Comparison of ENCODE assay signal across 16 cellular contexts in the genomic region with DNA sequence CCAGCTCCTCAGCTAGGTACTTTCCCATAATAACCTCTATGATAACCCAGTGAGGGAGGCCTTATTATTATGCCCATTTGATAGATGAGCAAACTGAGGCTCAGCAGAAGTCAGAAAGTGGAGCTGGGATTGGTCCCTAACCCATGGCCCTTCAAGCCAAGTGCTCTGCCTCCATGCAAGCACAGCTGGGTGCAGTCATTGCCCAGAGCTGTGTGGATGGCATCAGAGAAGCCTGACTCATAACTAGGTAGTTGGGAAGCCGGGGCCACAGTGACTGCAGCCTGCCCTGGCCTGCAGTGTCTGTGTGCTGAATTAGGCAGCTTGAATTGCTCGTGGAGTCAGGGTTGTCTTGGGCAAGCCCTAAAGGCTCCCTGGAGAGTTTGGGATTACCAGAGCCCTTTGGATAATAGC.
DNase-seq lines count a peak whose midpoint lies in the region; ATAC-seq and TF ChIP-seq lines count a peak whose summit lies in the region.
"Had no signal": no experiment of that assay in that cellular context is flagged by ENCODE, and none has a peak within 500 bp of the region (broad histone marks: within the 10 kb centered on the region; RNA-seq: fewer than 3 reads in every experiment).

No MANE protein-coding gene starts in this region.

- peak; percentile 80 for ATAC-seq in activated T-helper 17 cell treated with anti-CD3 and anti-CD28 coated beads, Interleukin-2, amount 50 U/mL, for 72 hours (replicated peaks)
- ATAC-seq in HG03175 (IDR thresholded peaks at IDR 0.05; ENCODE audit: unreplicated experiment) (no peak), mucosa of descending colon (no peak)
- ATAC-seq: gastroesophageal sphincter had no signal

- H3K9me3 ChIP-seq in A673 (ENCODE audit: low read depth, low read length, poor library complexity, severe bottlenecking), result no peaks in the 10 kb centered on the region
- no peaks in the 10 kb centered on the region for H3K9me3 ChIP-seq in tibial artery
- H3K9me3 ChIP-seq in mucosa of descending colon, result no peaks in the 10 kb centered on the region
- H3K9me3 ChIP-seq: gastroesophageal sphincter had no signal

- peak overlapping the region; percentile 75 for H3K27ac Mint-ChIP-seq in activated T-helper 17 cell treated with anti-CD3 and anti-CD28 coated beads, Interleukin-2, amount 50 U/mL, for 72 hours
- peak overlapping the region; percentile 87 for H3K27ac Mint-ChIP-seq in mesothelial cell of epicardium
- H3K27ac Mint-ChIP-seq: immature natural killer cell had no signal

- peak; percentile 68 for DNase-seq in A673 (ENCODE audit: low spot score)
- DNase-seq in HPDE6-E6E7 (ENCODE audit: extremely low spot score), result peak; percentile 83
- no peak for DNase-seq in mesothelial cell of epicardium (ENCODE audit: low spot score in 2 of 2, unreplicated experiment in 2 of 2)
- DNase-seq in tibial artery, result no peak
- DNase-seq in GM19238 (ENCODE audit: insufficient read length, low spot score), result no peak
- no peak for DNase-seq in mucosa of descending colon
- DNase-seq: central memory CD4-positive, alpha-beta T cell; GF-D8; immature natural killer cell; KBM-7; NCI-H146; NCI-H446; PC-9 had no signal

- H3K27ac ChIP-seq in A673 (ENCODE audit: low read depth, low read length, poor library complexity, severe bottlenecking) (no peak overlapping the region), tibial artery (no peak overlapping the region)
- H3K27ac ChIP-seq: PC-9 had no signal

- H3K36me3 ChIP-seq in A673 (ENCODE audit: insufficient read depth, low read length, poor library complexity, severe bottlenecking) (no peaks in the 10 kb centered on the region), tibial artery (no peaks in the 10 kb centered on the region), mucosa of descending colon (ENCODE audit: low read depth) (no peaks in the 10 kb centered on the region)
- H3K36me3 ChIP-seq: gastroesophageal sphincter had no signal

- peaks cover 5% of the 10 kb centered on the region for H3K4me1 Mint-ChIP-seq in activated T-helper 17 cell treated with anti-CD3 and anti-CD28 coated beads, Interleukin-2, amount 50 U/mL, for 72 hours
- H3K4me1 Mint-ChIP-seq in mesothelial cell of epicardium, result peaks cover 55% of the 10 kb centered on the region
- H3K4me1 Mint-ChIP-seq: immature natural killer cell had no signal

- no peaks in the 10 kb centered on the region for H3K27me3 ChIP-seq in A673 (replicated peaks; ENCODE audit: insufficient read depth, low read depth, low read length, poor library complexity)
- H3K27me3 ChIP-seq in tibial artery, result peaks cover 0 to 2% of the 10 kb centered on the region in 2 donors

- H3K9me3 Mint-ChIP-seq in activated T-helper 17 cell treated with anti-CD3 and anti-CD28 coated beads, Interleukin-2, amount 50 U/mL, for 72 hours, result no peaks in the 10 kb centered on the region
- no peaks in the 10 kb centered on the region for H3K9me3 Mint-ChIP-seq in mesothelial cell of epicardium
- H3K9me3 Mint-ChIP-seq: immature natural killer cell had no signal

- POLR2A ChIA-PET in A673 (lab: Charles Lee; ENCODE audit: low non-redundant PET), result no interaction called here

- no peak overlapping the region for H3K4me3 Mint-ChIP-seq in activated T-helper 17 cell treated with anti-CD3 and anti-CD28 coated beads, Interleukin-2, amount 50 U/mL, for 72 hours
- no peak overlapping the region for H3K4me3 Mint-ChIP-seq in mesothelial cell of epicardium
- H3K4me3 Mint-ChIP-seq: immature natural killer cell had no signal

- no peak overlapping the region for H3K4me3 ChIP-seq in A673 (ENCODE audit: low read depth, low read length, poor library complexity, severe bottlenecking)
- H3K4me3 ChIP-seq in tibial artery, result no peak overlapping the region
- no peak overlapping the region for H3K4me3 ChIP-seq in mucosa of descending colon
- H3K4me3 ChIP-seq: gastroesophageal sphincter, PC-9 had no signal

- CTCF ChIA-PET in A673 (lab: Charles Lee), result no interaction called here

- no peaks in the 10 kb centered on the region for H3K36me3 Mint-ChIP-seq in activated T-helper 17 cell treated with anti-CD3 and anti-CD28 coated beads, Interleukin-2, amount 50 U/mL, for 72 hours (ENCODE audit: low read depth)
- H3K36me3 Mint-ChIP-seq in mesothelial cell of epicardium, result no peaks in the 10 kb centered on the region
- H3K36me3 Mint-ChIP-seq: immature natural killer cell had no signal

- H3K4me1 ChIP-seq in A673 (ENCODE audit: insufficient read depth, low read length, poor library complexity, severe bottlenecking), result peaks cover 11% of the 10 kb centered on the region
- peaks cover 0 to 8% (median 0%) of the 10 kb centered on the region in 4 donors for H3K4me1 ChIP-seq in tibial artery
- no peaks in the 10 kb centered on the region for H3K4me1 ChIP-seq in mucosa of descending colon (ENCODE audit: low read depth)
- H3K4me1 ChIP-seq: gastroesophageal sphincter had no signal

- H3K27me3 Mint-ChIP-seq in activated T-helper 17 cell treated with anti-CD3 and anti-CD28 coated beads, Interleukin-2, amount 50 U/mL, for 72 hours, result no peaks in the 10 kb centered on the region
- H3K27me3 Mint-ChIP-seq in mesothelial cell of epicardium (ENCODE audit: low read depth), result no peaks in the 10 kb centered on the region

- no TSS peak for BruUV-seq in A673 (replicated peaks; lab: Mats Ljungman, UMichigan)

- intact Hi-C loops in A673 (cut with micrococcal nuclease; ENCODE audit: unreplicated experiment), result no loop called here
- intact Hi-C loops in tibial artery (cut with DNase I; ENCODE audit: low total_unique reads), result no loop called here
- intact Hi-C loops in mucosa of descending colon (cut with DNase I, micrococcal nuclease), result no loop called here

- TF ChIP-seq CTCF in A673 (conservative IDR thresholded peaks at IDR 0.05; ENCODE audit: low read depth, low read length) (no peak), mesothelial cell of epicardium (IDR thresholded peaks at IDR 0.05; ENCODE audit: unreplicated experiment) (no peak), tibial artery (IDR thresholded peaks at IDR 0.05) (no peak), mucosa of descending colon (IDR thresholded peaks at IDR 0.05) (no peak)

Comparison
In these comparisons a context has a peak if more than half of its experiments do, and no peak if none do; other contexts are left out.
1. DNase-seq: peak in A673 (single experiment) and HPDE6-E6E7 (single experiment); none in mesothelial cell of epicardium (0 of 2), tibial artery (0 of 2), GM19238 (single experiment) and mucosa of descending colon (0 of 3).